22 cellular contexts compared by ENCODE assay signal in the genomic region with DNA sequence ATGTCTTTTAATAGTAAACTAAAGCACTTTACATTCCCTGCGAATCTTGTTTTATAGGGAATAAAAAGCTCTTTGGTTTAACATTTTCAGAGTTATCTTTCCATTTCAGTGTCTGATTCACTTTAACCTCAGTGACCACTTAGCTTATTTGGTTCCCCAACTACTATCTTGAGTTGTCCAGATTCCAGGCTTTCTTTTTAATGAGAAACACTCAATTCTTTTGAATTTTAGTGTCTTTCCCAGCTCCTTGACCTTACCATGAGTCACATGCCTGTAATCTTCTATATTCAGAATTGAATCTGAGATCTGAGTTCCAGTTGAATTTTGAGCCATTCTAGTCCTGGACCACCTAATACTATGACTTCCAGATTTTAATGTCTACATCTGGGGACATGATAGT.
"Had no signal": no experiment of that assay in that cellular context is flagged by ENCODE, and none has a peak within 500 bp of the region (broad histone marks: within the 10 kb centered on the region; RNA-seq: fewer than 3 reads in every experiment).

No MANE protein-coding gene starts in this region.

- ATAC-seq: activated T-helper 17 cell treated with anti-CD3 and anti-CD28 coated beads, Interleukin-2, amount 50 U/mL, for 72 hours; heart right ventricle; left colon; pancreas; psoas muscle; stimulated activated effector memory CD8-positive, alpha-beta T cell treated with anti-CD3 and anti-CD28 coated beads, Interleukin-12 subunit alpha, Interleukin-12 subunit beta, amount 100 ng/mL, for 72 hours; stimulated activated naive CD8-positive, alpha-beta T cell treated with anti-CD3 and anti-CD28 coated beads, Interleukin-15, amount 100 ng/mL, for 72 hours; WTC11 had no signal

- H3K27me3 ChIP-seq: adrenal gland, ascending aorta, heart right ventricle, neutrophil, pancreas, right atrium auricular region, suprapubic skin, tibial nerve had no signal

- H3K4me3 ChIP-seq: adrenal gland, ascending aorta, heart right ventricle, pancreas, psoas muscle, right atrium auricular region, suprapubic skin, tibial nerve had no signal

- DNase-seq: activated T-cell treated with anti-CD3 and anti-CD28 coated beads, Interleukin-2, amount 50 U/mL, for 24 hours; adrenal gland; central memory CD4-positive, alpha-beta T cell; dermis blood vessel endothelial cell; effector CD8-positive, alpha-beta T cell; heart right ventricle; left colon; mesenchymal stem cell; pancreas; psoas muscle; stimulated activated CD4-positive, alpha-beta T cell treated with anti-CD3 and anti-CD28 coated beads, Interleukin-12 subunit alpha, Interleukin-12 subunit beta, amount 100 ng/mL, for 4 hours; stimulated activated CD4-positive, alpha-beta T cell treated with anti-CD3 and anti-CD28 coated beads, Interleukin-1b, Interleukin-23, amount 100 ng/mL, for 48 hours; stimulated activated naive CD8-positive, alpha-beta T cell treated with anti-CD3 and anti-CD28 coated beads, Interleukin-15, amount 100 ng/mL, for 72 hours; T-helper 9 cell had no signal

- H3K9me3 ChIP-seq: adrenal gland, ascending aorta, heart right ventricle, neutrophil, pancreas, psoas muscle, right atrium auricular region, suprapubic skin, tibial nerve had no signal

- H3K27ac ChIP-seq: adrenal gland, ascending aorta, heart right ventricle, neutrophil, pancreas, psoas muscle, right atrium auricular region, suprapubic skin, tibial nerve had no signal

- H3K4me1 ChIP-seq: adrenal gland, ascending aorta, heart right ventricle, pancreas, psoas muscle, right atrium auricular region, suprapubic skin, tibial nerve had no signal

- H3K36me3 ChIP-seq: adrenal gland, ascending aorta, heart right ventricle, neutrophil, pancreas, right atrium auricular region, suprapubic skin, tibial nerve had no signal
